ENCODE assay signal across 11 cellular contexts in genomic region chr13:33110713-33111413, GRCh38.
DNase-seq lines count a peak whose midpoint lies in the region; ATAC-seq and TF ChIP-seq lines count a peak whose summit lies in the region.
"Had no signal": no experiment of that assay in that cellular context is flagged by ENCODE, and none has a peak within 500 bp of the region (broad histone marks: within the 10 kb centered on the region; RNA-seq: fewer than 3 reads in every experiment).

No MANE protein-coding gene starts in this region.

- TF ChIP-seq CTCF in GM12865 (IDR thresholded peaks at IDR 0.05; ENCODE audit: insufficient read depth, low read depth, low read length, missing control alignments), result no peak
- TF ChIP-seq CTCF in osteocyte (IDR thresholded peaks at IDR 0.05), result no peak

- ATAC-seq in HG02678 (IDR thresholded peaks at IDR 0.05; ENCODE audit: unreplicated experiment) (peak; percentile 42), GM19023 (IDR thresholded peaks at IDR 0.05; ENCODE audit: unreplicated experiment) (no peak)
- ATAC-seq: K562 had no signal

- peak; percentile 73 for DNase-seq in GM12865 (ENCODE audit: low read depth)
- no peak for DNase-seq in osteocyte (ENCODE audit: extremely low spot score, unreplicated experiment)
- no peak for DNase-seq in activated T-cell treated with anti-CD3 and anti-CD28 coated beads, Interleukin-2, amount 50 U/mL, for 1 hour
- no peak for DNase-seq in NCI-H1417 (lab: John Stamatoyannopoulos, UW)
- no peak for DNase-seq in NCI-H1436 (lab: John Stamatoyannopoulos, UW)
- DNase-seq: activated CD4-positive, alpha-beta T cell treated with anti-CD3 and anti-CD28 coated beads, Interleukin-2, amount 50 U/mL, for 1 hour; DND-41 had no signal

- intact Hi-C loops in dendritic cell treated with granulocyte-macrophage colony-stimulating factor and Interleukin-4, amounts not matched to agents 40 ng/mL and 50 ng/mL, for 4 days (cut with micrococcal nuclease), result loop anchor here (1.0 kb wide), 1 partner anchor 12 kb away; no protein-coding TSS in a partner anchor

- no peaks in the 10 kb centered on the region for H3K27me3 Mint-ChIP-seq in dendritic cell treated with granulocyte-macrophage colony-stimulating factor and Interleukin-4, amounts not matched to agents 40 ng/mL and 50 ng/mL, for 4 days
- H3K27me3 Mint-ChIP-seq in osteocyte (ENCODE audit: unreplicated experiment), result no peaks in the 10 kb centered on the region

- peak overlapping the region; percentile 30 for H3K4me3 Mint-ChIP-seq in dendritic cell treated with granulocyte-macrophage colony-stimulating factor and Interleukin-4, amounts not matched to agents 40 ng/mL and 50 ng/mL, for 4 days
- H3K4me3 Mint-ChIP-seq in osteocyte (ENCODE audit: unreplicated experiment), result no peak overlapping the region

- H3K27ac Mint-ChIP-seq in dendritic cell treated with granulocyte-macrophage colony-stimulating factor and Interleukin-4, amounts not matched to agents 40 ng/mL and 50 ng/mL, for 4 days, result peak overlapping the region; percentile 85
- peak overlapping the region; percentile 83 for H3K27ac Mint-ChIP-seq in osteocyte (ENCODE audit: unreplicated experiment)

- peak overlapping the region; percentile 78 for H3K4me3 ChIP-seq in GM12865 (ENCODE audit: low read depth, low read length)
- H3K4me3 ChIP-seq: K562 had no signal

- H3K36me3 Mint-ChIP-seq in dendritic cell treated with granulocyte-macrophage colony-stimulating factor and Interleukin-4, amounts not matched to agents 40 ng/mL and 50 ng/mL, for 4 days (ENCODE audit: low read depth), result peaks cover 38% of the 10 kb centered on the region
- peaks cover 75% of the 10 kb centered on the region for H3K36me3 Mint-ChIP-seq in osteocyte (ENCODE audit: unreplicated experiment)

- H3K4me1 Mint-ChIP-seq in dendritic cell treated with granulocyte-macrophage colony-stimulating factor and Interleukin-4, amounts not matched to agents 40 ng/mL and 50 ng/mL, for 4 days (ENCODE audit: low read depth), result peaks cover 75% of the 10 kb centered on the region
- H3K4me1 Mint-ChIP-seq in osteocyte (ENCODE audit: unreplicated experiment), result peaks cover 47% of the 10 kb centered on the region

- H3K9me3 Mint-ChIP-seq in dendritic cell treated with granulocyte-macrophage colony-stimulating factor and Interleukin-4, amounts not matched to agents 40 ng/mL and 50 ng/mL, for 4 days, result no peaks in the 10 kb centered on the region
- H3K9me3 Mint-ChIP-seq in osteocyte (ENCODE audit: unreplicated experiment), result no peaks in the 10 kb centered on the region
